Comparison of ENCODE assay signal across 2 cellular contexts in genomic region chr6:160931378-160932343, GRCh38.
TF ChIP-seq lines count a peak whose summit lies in the region.

No MANE protein-coding gene starts in this region.

TF ChIP-seq in endothelial cell of umbilical vein, 7 proteins besides CTCF, POLR2A, EP300 and RAD21 (continued from another document):
- TF ChIP-seq FOS (IDR thresholded peaks at IDR 0.05; ENCODE audit: borderline replicate concordance, insufficient read depth, low read length), result no peak
- no peak for TF ChIP-seq MYC (IDR thresholded peaks at IDR 0.05; ENCODE audit: low read depth, low read length)

TF ChIP-seq in neural cell, 6 proteins besides CTCF, POLR2A, EP300 and RAD21 (continued from another document):
- no peak for TF ChIP-seq REST (IDR thresholded peaks at IDR 0.05; ENCODE audit: borderline replicate concordance)
- TF ChIP-seq MXI1 (conservative IDR thresholded peaks at IDR 0.05; ENCODE audit: poor library complexity, severe bottlenecking), result no peak
- TF ChIP-seq EZH2 (IDR thresholded peaks at IDR 0.05; ENCODE audit: borderline replicate concordance, insufficient read depth, low read length, poor library complexity, severe bottlenecking), result no peak
- no peak for TF ChIP-seq SMC3 (conservative IDR thresholded peaks at IDR 0.05; ENCODE audit: poor library complexity)
- TF ChIP-seq TAF1 (IDR thresholded peaks at IDR 0.05; ENCODE audit: low read depth), result no peak
TF ChIP-seq in neural cell: peak in this region for 0.
